In the genomic region with DNA sequence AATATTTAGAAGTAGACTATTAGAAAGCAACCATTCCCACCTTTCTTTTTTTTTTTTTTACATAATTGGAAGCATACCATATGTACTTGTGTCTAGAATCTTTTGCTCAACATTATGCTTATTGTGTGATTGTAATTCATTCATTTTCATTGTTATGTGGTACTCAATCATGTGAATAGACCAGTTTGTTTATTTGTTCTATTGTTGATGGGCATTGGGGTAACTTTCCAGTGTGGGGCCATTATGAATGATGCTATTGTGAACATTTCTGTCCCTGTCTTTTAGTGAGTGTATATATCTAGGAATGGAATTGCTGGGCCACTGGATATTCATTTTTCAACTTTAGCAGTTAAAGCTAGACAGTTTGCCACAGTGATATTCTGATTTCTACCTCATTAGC, we compare ENCODE assay signal across 14 cellular contexts.
A peak's percentile ranks its signal among the peaks of the same experiment; 100 is the strongest.
DNase-seq lines count a peak whose midpoint lies in the region; ATAC-seq and FAIRE-seq lines count a peak whose summit lies in the region.
"Had no signal": no experiment of that assay in that cellular context is flagged by ENCODE, and none has a peak within 500 bp of the region (broad histone marks: within the 10 kb centered on the region; RNA-seq: fewer than 3 reads in every experiment).

No MANE protein-coding gene starts in this region.

- DNase-seq in foreskin melanocyte, result peak; percentile 35
- peak; percentile 3 for DNase-seq in midbrain (lab: John Stamatoyannopoulos, UW)
- peak; percentile 69 for DNase-seq in superior temporal gyrus (ENCODE audit: extremely low spot score)
- DNase-seq in NCI-H2081 (lab: John Stamatoyannopoulos, UW), result no peak
- DNase-seq in stimulated activated naive CD4-positive, alpha-beta T cell (lab: John Stamatoyannopoulos, UW), result no peak
- DNase-seq: Caco-2; CD8-positive, alpha-beta memory T cell; DMS53; GOT3; H9; IMR-90 had no signal

- peak; percentile 21 for FAIRE-seq in G401.6 (lab: Jason Lieb, UNC)
- FAIRE-seq: A549 had no signal

- ATAC-seq in GM21528 (IDR thresholded peaks at IDR 0.05; ENCODE audit: low FRiP score, unreplicated experiment), result no peak
- ATAC-seq: A549 had no signal

Comparison
In these comparisons a context has a peak if more than half of its experiments do, and no peak if none do; other contexts are left out.
1. DNase-seq: peak in foreskin melanocyte (single experiment), midbrain (single experiment) and superior temporal gyrus (single experiment); none in NCI-H2081 (0 of 2) and stimulated activated naive CD4-positive, alpha-beta T cell (0 of 6).